Comparison of ENCODE assay signal across 12 cellular contexts in genomic region chr10:4243169-4243568, GRCh38.
A peak's percentile ranks its signal among the peaks of the same experiment; 100 is the strongest.
DNase-seq lines count a peak whose midpoint lies in the region; ATAC-seq and TF ChIP-seq lines count a peak whose summit lies in the region.
"Had no signal": no experiment of that assay in that cellular context is flagged by ENCODE, and none has a peak within 500 bp of the region (broad histone marks: within the 10 kb centered on the region; RNA-seq: fewer than 3 reads in every experiment).

No MANE protein-coding gene starts in this region.

- intact Hi-C loops in heart left ventricle (cut with DNase I), result loop anchor here in 8 of 10 donors (2.0 to 10.0 kb wide), 17 partner anchors 38 to 524 kb away; partner anchors contain the start of gene KLF6 (in 3 of the 8)
- intact Hi-C loops in Right ventricle myocardium inferior (cut with DNase I), result loop anchor here (5.0 to 10.0 kb wide), 3 partner anchors 104 to 524 kb away; no protein-coding TSS in a partner anchor
- intact Hi-C loops in upper lobe of right lung (cut with DNase I), result no loop called here

- no peak for ATAC-seq in heart left ventricle
- ATAC-seq in Right ventricle myocardium inferior, result no peak
- no peak for ATAC-seq in upper lobe of right lung
- ATAC-seq in WTC11, result no peak

- TF ChIP-seq CTCF in heart left ventricle (IDR thresholded peaks at IDR 0.05), result no peak
- no peak for TF ChIP-seq CTCF in neural crest cell (conservative IDR thresholded peaks at IDR 0.05)
- TF ChIP-seq CTCF in upper lobe of right lung (IDR thresholded peaks at IDR 0.05), result no peak
- no peak for TF ChIP-seq CTCF in WTC11 (IDR thresholded peaks at IDR 0.05)

- H3K36me3 Mint-ChIP-seq in neural crest cell (ENCODE audit: low read depth), result no peaks in the 10 kb centered on the region
- no peaks in the 10 kb centered on the region for H3K36me3 Mint-ChIP-seq in WTC11

- H3K4me3 Mint-ChIP-seq in neural crest cell, result peak overlapping the region; percentile 58
- H3K4me3 Mint-ChIP-seq in WTC11, result no peak overlapping the region
- H3K4me3 Mint-ChIP-seq: memory B cell had no signal

- H3K27ac Mint-ChIP-seq in neural crest cell (ENCODE audit: unreplicated experiment) (peak overlapping the region; percentile 72), WTC11 (no peak overlapping the region)
- H3K27ac Mint-ChIP-seq: memory B cell had no signal

- H3K36me3 ChIP-seq in heart left ventricle, result no peaks in the 10 kb centered on the region
- no peaks in the 10 kb centered on the region for H3K36me3 ChIP-seq in ectodermal cell (ENCODE audit: control insufficient read depth, insufficient read depth, low read length)
- no peaks in the 10 kb centered on the region for H3K36me3 ChIP-seq in upper lobe of right lung

- H3K4me3 ChIP-seq in heart left ventricle, result peak overlapping the region in 11 of 12 donors; percentile 26 to 57 (median 45)
- no peak overlapping the region for H3K4me3 ChIP-seq in ectodermal cell (ENCODE audit: insufficient read depth, low read depth, low read length)
- H3K4me3 ChIP-seq in upper lobe of right lung, result peak overlapping the region; percentile 14

- DNase-seq in heart left ventricle (no peak), Right ventricle myocardium inferior (ENCODE audit: missing footprints) (no peak), neural crest cell (ENCODE audit: low read depth, low spot score) (no peak), upper lobe of right lung (no peak), WTC11 (ENCODE audit: low spot score) (no peak), AG08395 (ENCODE audit: low spot score) (no peak)
- no peak for DNase-seq in activated naive CD4-positive, alpha-beta T cell treated with anti-CD3 and anti-CD28 coated beads, Interleukin-2, amount 50 U/mL, for 16 hours
- DNase-seq: activated CD8-positive, alpha-beta memory T cell treated with anti-CD3 and anti-CD28 coated beads, Interleukin-2, amount 50 U/mL, for 48 hours; DMS79 had no signal

- H3K4me1 Mint-ChIP-seq in neural crest cell, result peaks cover 35% of the 10 kb centered on the region
- H3K4me1 Mint-ChIP-seq in WTC11, result peaks cover 28% of the 10 kb centered on the region

- no peak for TF ChIP-seq POLR2A in heart left ventricle (IDR thresholded peaks at IDR 0.05)

- POLR2A ChIA-PET in WTC11 (lab: Charles Lee), result no interaction called here

- CTCF ChIA-PET in WTC11 (lab: Charles Lee), result no interaction called here

- H3K27me3 Mint-ChIP-seq in neural crest cell (ENCODE audit: low read depth) (no peaks in the 10 kb centered on the region), WTC11 (ENCODE audit: low read depth) (no peaks in the 10 kb centered on the region)

- H3K9me3 Mint-ChIP-seq in neural crest cell, result peaks cover 2% of the 10 kb centered on the region
- no peaks in the 10 kb centered on the region; the same call in 1 of the 2 replicates for H3K9me3 Mint-ChIP-seq in WTC11

- peaks cover 0 to 56% (median 44%) of the 10 kb centered on the region in 12 donors for H3K4me1 ChIP-seq in heart left ventricle
- peaks cover 30% of the 10 kb centered on the region for H3K4me1 ChIP-seq in ectodermal cell (ENCODE audit: control insufficient read depth, insufficient read depth, low read length)
- peaks cover 9% of the 10 kb centered on the region for H3K4me1 ChIP-seq in upper lobe of right lung

- H3K27me3 ChIP-seq in heart left ventricle (no peaks in the 10 kb centered on the region), ectodermal cell (ENCODE audit: control insufficient read depth, insufficient read depth, low read length, poor library complexity, severe bottlenecking) (no peaks in the 10 kb centered on the region), upper lobe of right lung (no peaks in the 10 kb centered on the region)

- H3K27ac ChIP-seq in heart left ventricle, result peak overlapping the region; percentile 63 to 96 (median 89)
- peak overlapping the region; percentile 93 for H3K27ac ChIP-seq in ectodermal cell (ENCODE audit: insufficient read depth, low read depth, low read length, poor library complexity, severe bottlenecking)
- peak overlapping the region; percentile 83 for H3K27ac ChIP-seq in upper lobe of right lung
- H3K27ac ChIP-seq: KMS-11 had no signal

- peaks cover 0 to 6% (median 0%) of the 10 kb centered on the region in 12 donors for H3K9me3 ChIP-seq in heart left ventricle
- no peaks in the 10 kb centered on the region for H3K9me3 ChIP-seq in ectodermal cell (ENCODE audit: control insufficient read depth, low read length)
- no peaks in the 10 kb centered on the region for H3K9me3 ChIP-seq in upper lobe of right lung

- 62 to 81% (median 70%) methylated on average over 6 of the region's 6 CpGs for WGBS in heart left ventricle, 4 donors
- 87 to 92% methylated on average over 3 to 5 of the region's 6 CpGs for WGBS in ectodermal cell, 2 experiments

TF ChIP-seq in WTC11, 78 proteins besides CTCF, POLR2A, EP300 and RAD21:
- TF ChIP-seq ZNF232 (CRISPR knock-in tag; IDR thresholded peaks at IDR 0.05), result no peak
- no peak for TF ChIP-seq TP53 (CRISPR knock-in tag; IDR thresholded peaks at IDR 0.05)
- TF ChIP-seq ESRRA (CRISPR knock-in tag; IDR thresholded peaks at IDR 0.05; ENCODE audit: borderline replicate concordance), result no peak
- no peak for TF ChIP-seq ZNF396 (CRISPR knock-in tag; IDR thresholded peaks at IDR 0.05; ENCODE audit: borderline replicate concordance)
- TF ChIP-seq GABPB1 (CRISPR knock-in tag; IDR thresholded peaks at IDR 0.05), result no peak
- no peak for TF ChIP-seq ZNF317 (CRISPR knock-in tag; IDR thresholded peaks at IDR 0.05; ENCODE audit: borderline replicate concordance, low read depth)
- TF ChIP-seq, protein P1, sequence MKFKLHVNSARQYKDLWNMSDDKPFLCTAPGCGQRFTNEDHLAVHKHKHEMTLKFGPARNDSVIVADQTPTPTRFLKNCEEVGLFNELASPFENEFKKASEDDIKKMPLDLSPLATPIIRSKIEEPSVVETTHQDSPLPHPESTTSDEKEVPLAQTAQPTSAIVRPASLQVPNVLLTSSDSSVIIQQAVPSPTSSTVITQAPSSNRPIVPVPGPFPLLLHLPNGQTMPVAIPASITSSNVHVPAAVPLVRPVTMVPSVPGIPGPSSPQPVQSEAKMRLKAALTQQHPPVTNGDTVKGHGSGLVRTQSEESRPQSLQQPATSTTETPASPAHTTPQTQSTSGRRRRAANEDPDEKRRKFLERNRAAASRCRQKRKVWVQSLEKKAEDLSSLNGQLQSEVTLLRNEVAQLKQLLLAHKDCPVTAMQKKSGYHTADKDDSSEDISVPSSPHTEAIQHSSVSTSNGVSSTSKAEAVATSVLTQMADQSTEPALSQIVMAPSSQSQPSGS (CRISPR knock-in tag; IDR thresholded peaks at IDR 0.05; ENCODE audit: borderline replicate concordance, low read depth), result no peak
- TF ChIP-seq ZNF423 (CRISPR knock-in tag; IDR thresholded peaks at IDR 0.05), result no peak
- no peak for TF ChIP-seq IRF2 (CRISPR knock-in tag; IDR thresholded peaks at IDR 0.05; ENCODE audit: borderline replicate concordance, low read depth)
- no peak for TF ChIP-seq GTF2I (CRISPR knock-in tag; conservative IDR thresholded peaks at IDR 0.05)
- TF ChIP-seq, protein P2, sequence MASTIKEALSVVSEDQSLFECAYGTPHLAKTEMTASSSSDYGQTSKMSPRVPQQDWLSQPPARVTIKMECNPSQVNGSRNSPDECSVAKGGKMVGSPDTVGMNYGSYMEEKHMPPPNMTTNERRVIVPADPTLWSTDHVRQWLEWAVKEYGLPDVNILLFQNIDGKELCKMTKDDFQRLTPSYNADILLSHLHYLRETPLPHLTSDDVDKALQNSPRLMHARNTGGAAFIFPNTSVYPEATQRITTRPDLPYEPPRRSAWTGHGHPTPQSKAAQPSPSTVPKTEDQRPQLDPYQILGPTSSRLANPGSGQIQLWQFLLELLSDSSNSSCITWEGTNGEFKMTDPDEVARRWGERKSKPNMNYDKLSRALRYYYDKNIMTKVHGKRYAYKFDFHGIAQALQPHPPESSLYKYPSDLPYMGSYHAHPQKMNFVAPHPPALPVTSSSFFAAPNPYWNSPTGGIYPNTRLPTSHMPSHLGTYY (CRISPR knock-in tag; IDR thresholded peaks at IDR 0.05), result no peak
- TF ChIP-seq, protein P3, sequence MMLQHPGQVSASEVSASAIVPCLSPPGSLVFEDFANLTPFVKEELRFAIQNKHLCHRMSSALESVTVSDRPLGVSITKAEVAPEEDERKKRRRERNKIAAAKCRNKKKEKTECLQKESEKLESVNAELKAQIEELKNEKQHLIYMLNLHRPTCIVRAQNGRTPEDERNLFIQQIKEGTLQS (CRISPR knock-in tag; conservative IDR thresholded peaks at IDR 0.05), result no peak
- TF ChIP-seq, protein P4, sequence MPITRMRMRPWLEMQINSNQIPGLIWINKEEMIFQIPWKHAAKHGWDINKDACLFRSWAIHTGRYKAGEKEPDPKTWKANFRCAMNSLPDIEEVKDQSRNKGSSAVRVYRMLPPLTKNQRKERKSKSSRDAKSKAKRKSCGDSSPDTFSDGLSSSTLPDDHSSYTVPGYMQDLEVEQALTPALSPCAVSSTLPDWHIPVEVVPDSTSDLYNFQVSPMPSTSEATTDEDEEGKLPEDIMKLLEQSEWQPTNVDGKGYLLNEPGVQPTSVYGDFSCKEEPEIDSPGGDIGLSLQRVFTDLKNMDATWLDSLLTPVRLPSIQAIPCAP (CRISPR knock-in tag; IDR thresholded peaks at IDR 0.05), result no peak
- TF ChIP-seq JUN (CRISPR knock-in tag; IDR thresholded peaks at IDR 0.05), result no peak
TF ChIP-seq in WTC11: peak in this region for 0.
